ENCODE assay signal across 8 cellular contexts in genomic region chr12:55743131-55743921, GRCh38. TPM values are rescaled to one million over a fixed set of nuclear protein-coding genes. Genes with fewer than 3 reads are reported as not detected.
DNase-seq lines count a peak whose midpoint lies in the region; ATAC-seq and TF ChIP-seq lines count a peak whose summit lies in the region.

No MANE protein-coding gene starts in this region.

- H3K27me3 ChIP-seq in Peyer's patch (peaks cover 0 to 4% of the 10 kb centered on the region in 2 donors), parathyroid adenoma (ENCODE audit: control insufficient read depth, insufficient read depth, low read length) (no peaks in the 10 kb centered on the region)

- no peak for TF ChIP-seq POLR2A in Peyer's patch (IDR thresholded peaks at IDR 0.05)

- H3K4me3 ChIP-seq in Peyer's patch (peak overlapping the region; percentile 60 to 80 (median 68)), parathyroid adenoma (ENCODE audit: low read depth, low read length) (peak overlapping the region; percentile 49)

- H3K4me1 ChIP-seq in Peyer's patch (peaks cover 0 to 30% (median 10%) of the 10 kb centered on the region in 4 donors), parathyroid adenoma (peaks cover 8% of the 10 kb centered on the region)

- H3K36me3 ChIP-seq in Peyer's patch (no peaks in the 10 kb centered on the region), parathyroid adenoma (ENCODE audit: control insufficient read depth, insufficient read depth, low read length) (no peaks in the 10 kb centered on the region)

- peak; percentile 41 for ATAC-seq in GM18861 (IDR thresholded peaks at IDR 0.05; ENCODE audit: unreplicated experiment)
- peak; percentile 40 for ATAC-seq in HG03159 (IDR thresholded peaks at IDR 0.05; ENCODE audit: unreplicated experiment)
- ATAC-seq in Right ventricle myocardium inferior, result peak; percentile 14

- H3K79me2 ChIP-seq in parathyroid adenoma, result no peaks in the 10 kb centered on the region

- peak overlapping the region; percentile 81 for H2AFZ ChIP-seq in parathyroid adenoma

- intact Hi-C loops in Right ventricle myocardium inferior (cut with DNase I), result loop anchor here (5.0 kb wide), 1 partner anchor 374 kb away; the partner anchor contains the start of genes RPL41 and ZC3H10

- H3K9me3 ChIP-seq in Peyer's patch (no peaks in the 10 kb centered on the region), parathyroid adenoma (ENCODE audit: control insufficient read depth, low read length) (no peaks in the 10 kb centered on the region)

- peak overlapping the region; percentile 64 for H3K4me2 ChIP-seq in parathyroid adenoma (ENCODE audit: low read length)

- peak in 2 of 6 experiments; percentile 4 to 7 for TF ChIP-seq CTCF in Peyer's patch (IDR thresholded peaks at IDR 0.05)
- peak; percentile 14 for TF ChIP-seq CTCF in parathyroid adenoma (IDR thresholded peaks at IDR 0.05)

- H3K9ac ChIP-seq in parathyroid adenoma, result no peak overlapping the region

- H3K27ac ChIP-seq in Peyer's patch (peak overlapping the region; percentile 29 to 82 (median 72)), parathyroid adenoma (no peak overlapping the region)

- peak; percentile 82 for DNase-seq in AG20443 (ENCODE audit: low spot score)
- peak; percentile 58 to 79 (median 71) for DNase-seq in Peyer's patch
- peak; percentile 54 for DNase-seq in activated naive CD4-positive, alpha-beta T cell treated with Interleukin-2 at 50 U/mL for 16 hours
- DNase-seq in Right ventricle myocardium inferior (ENCODE audit: missing footprints), result peak; percentile 80
- no peak for DNase-seq in KG1 (lab: John Stamatoyannopoulos, UW)

RNA-seq across cellular contexts. Expression of gene GDF11, which starts 0.4 kb away (rescaled TPM):
- total RNA-seq in Peyer's patch (10 to 100 TPM in 1 of 4 donors, 1 to 10 TPM in 1, under 1 TPM in 2; 0.35 to 14.9 (median 1.1) TPM), Right ventricle myocardium inferior (9.7 TPM)

RNA-seq across cellular contexts. Expression of gene CD63, which starts 14.5 kb away (rescaled TPM):
- 100 to 1,000 TPM; 139 to 433 (median 351) TPM for total RNA-seq in Peyer's patch
- 790 TPM for total RNA-seq in Right ventricle myocardium inferior

RNA-seq across cellular contexts. Expression of gene RDH5, which starts 23.1 kb away (rescaled TPM):
- total RNA-seq in Peyer's patch (100 to 1,000 TPM in 1 of 4 donors, 10 to 100 TPM in 3; 47.0 to 113 (median 90.9) TPM), Right ventricle myocardium inferior (12.9 TPM)

RNA-seq across cellular contexts. Expression of gene BLOC1S1, which starts 27.5 kb away (rescaled TPM):
- total RNA-seq in Peyer's patch (100 to 1,000 TPM in 3 of 4 donors, 10 to 100 TPM in 1; 72.6 to 332 (median 248) TPM), Right ventricle myocardium inferior (128 TPM)

RNA-seq across cellular contexts. Expression of gene ITGA7, which starts 35.6 kb away (rescaled TPM):
- total RNA-seq in Peyer's patch (10 to 100 TPM; 13.1 to 29.0 (median 27.0) TPM), Right ventricle myocardium inferior (479 TPM)
